In genomic region chr16:2467301-2468141, GRCh38 we compare ENCODE assay signal across 1 cellular context.
TF ChIP-seq lines count a peak whose summit lies in the region.

No MANE protein-coding gene starts in this region.

TF ChIP-seq in endothelial cell of umbilical vein, 7 proteins besides CTCF, POLR2A, EP300 and RAD21:
- no peak for TF ChIP-seq GATA2 (IDR thresholded peaks at IDR 0.05; ENCODE audit: insufficient read depth, insufficient read length, low read depth, low read length)
- peak; percentile 70 for TF ChIP-seq POLR2AphosphoS5 (IDR thresholded peaks at IDR 0.05; ENCODE audit: insufficient read depth, low read depth, low read length)
